ENCODE assay signal across 9 cellular contexts in the genomic region with DNA sequence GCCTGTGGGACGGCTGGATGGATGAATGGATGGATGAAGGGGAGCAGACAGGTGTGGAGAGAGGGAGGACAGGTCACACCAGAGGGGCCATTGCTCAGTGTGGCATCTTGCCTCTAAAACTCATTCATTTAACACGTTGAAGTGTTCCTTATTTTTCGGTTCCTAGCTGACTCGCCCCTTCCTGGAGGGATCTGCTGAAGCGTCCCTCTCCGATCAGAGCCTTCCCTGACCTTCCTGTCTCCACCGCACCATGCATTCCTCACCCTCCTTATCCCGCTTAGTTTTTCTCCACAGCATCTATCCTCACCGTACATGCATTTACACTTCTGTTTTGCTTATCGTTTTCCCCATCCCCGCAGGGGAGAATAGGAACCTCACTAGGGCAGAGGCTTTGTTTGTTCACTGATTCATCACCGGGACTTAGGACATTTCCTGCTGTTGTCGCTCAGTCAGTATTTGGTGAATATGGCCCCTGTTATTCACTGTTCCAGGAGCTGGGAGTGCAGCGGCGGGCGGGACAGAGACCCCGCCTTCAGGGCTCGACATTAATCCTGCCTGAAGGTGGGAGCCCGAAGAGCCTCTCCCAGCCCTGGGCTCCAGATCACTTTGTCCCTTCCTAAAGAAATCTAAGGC. TPM values are rescaled to one million over a fixed set of nuclear protein-coding genes. Genes with fewer than 3 reads are reported as not detected.
DNase-seq lines count a peak whose midpoint lies in the region; ATAC-seq lines count a peak whose summit lies in the region.
"Had no signal": no experiment of that assay in that cellular context is flagged by ENCODE, and none has a peak within 500 bp of the region (broad histone marks: within the 10 kb centered on the region; RNA-seq: fewer than 3 reads in every experiment).

No MANE protein-coding gene starts in this region.

- no peaks in the 10 kb centered on the region for H3K9me3 ChIP-seq in CD4-positive, alpha-beta memory T cell (ENCODE audit: control insufficient read depth in 1 of 2, low read length in 2 of 2)
- H3K9me3 ChIP-seq in iPS-15b (ENCODE audit: control insufficient read depth, insufficient read depth, low read length), result no peaks in the 10 kb centered on the region

- H3K27me3 Mint-ChIP-seq in CD4-positive, alpha-beta memory T cell, result peaks cover 2 to 5% of the 10 kb centered on the region in 2 donors
- no peaks in the 10 kb centered on the region for H3K27me3 Mint-ChIP-seq in stimulated activated memory B cell treated with anti-CD40 and anti-IgM and Interleukin-4, amounts not matched to agents 10 μg/mL and 1 μg/mL and 100 μg/mL, for 72 hours

- H3K4me1 ChIP-seq in CD4-positive, alpha-beta memory T cell (ENCODE audit: insufficient read depth, low read length), result peaks cover 7% of the 10 kb centered on the region
- no peaks in the 10 kb centered on the region for H3K4me1 ChIP-seq in iPS-15b (ENCODE audit: control insufficient read depth, insufficient read depth, low read length)

- H3K36me3 Mint-ChIP-seq in CD4-positive, alpha-beta memory T cell, result no peaks in the 10 kb centered on the region
- H3K36me3 Mint-ChIP-seq in activated naive CD4-positive, alpha-beta T cell treated with anti-CD3 and anti-CD28 coated beads, Interleukin-2, amount 50 U/mL, for 72 hours, result no peaks in the 10 kb centered on the region
- no peaks in the 10 kb centered on the region for H3K36me3 Mint-ChIP-seq in stimulated activated memory B cell treated with anti-CD40 and anti-IgM and Interleukin-4, amounts not matched to agents 10 μg/mL and 1 μg/mL and 100 μg/mL, for 72 hours

- H3K36me3 ChIP-seq in CD4-positive, alpha-beta memory T cell (ENCODE audit: insufficient read depth, low read length), result no peaks in the 10 kb centered on the region
- no peaks in the 10 kb centered on the region for H3K36me3 ChIP-seq in iPS-15b (ENCODE audit: control insufficient read depth, insufficient read depth, low read length)

- H3K4me3 ChIP-seq in CD4-positive, alpha-beta memory T cell (ENCODE audit: low read length in 2 of 2), result peak overlapping the region in 1 of 2 donors; percentile 73
- peak overlapping the region; percentile 74 for H3K4me3 ChIP-seq in Jurkat, Clone E6-1 (ENCODE audit: low read length)
- peak overlapping the region; percentile 89 for H3K4me3 ChIP-seq in iPS-15b (ENCODE audit: low read depth, low read length)

- peak overlapping the region in 3 of 7 donors; percentile 14 to 74 (median 38) for H3K27ac Mint-ChIP-seq in CD4-positive, alpha-beta memory T cell
- H3K27ac Mint-ChIP-seq in activated naive CD4-positive, alpha-beta T cell treated with anti-CD3 and anti-CD28 coated beads, Interleukin-2, amount 50 U/mL, for 72 hours, result no peak overlapping the region
- peak overlapping the region; percentile 83 for H3K27ac Mint-ChIP-seq in stimulated activated memory B cell treated with anti-CD40 and anti-IgM and Interleukin-4, amounts not matched to agents 10 μg/mL and 1 μg/mL and 100 μg/mL, for 72 hours

- no peak overlapping the region for H3K27ac ChIP-seq in CD4-positive, alpha-beta memory T cell (ENCODE audit: low read depth, low read length)

- peak; percentile 16 for ATAC-seq in GM21447 (IDR thresholded peaks at IDR 0.05; ENCODE audit: unreplicated experiment)
- ATAC-seq in activated naive CD4-positive, alpha-beta T cell treated with anti-CD3 and anti-CD28 coated beads, Interleukin-2, amount 50 U/mL, for 72 hours, result peak; percentile 21 to 24
- peak; percentile 10 for ATAC-seq in stimulated activated memory B cell treated with anti-CD40 and anti-IgM and Interleukin-4, amounts not matched to agents 10 μg/mL and 1 μg/mL and 100 μg/mL, for 72 hours

- CTCF ChIA-PET in CD4-positive, alpha-beta memory T cell (lab: Charles Lee; ENCODE audit: partially characterized antibody), result interaction anchor here (0.5 to 18.8 kb wide), 66 partner anchors 10 to 846 kb away, joined by 3 to 739 read pairs (median 5); a partner anchor contains a TSS

- peak overlapping the region; percentile 61 to 89 (median 86) for H3K4me3 Mint-ChIP-seq in CD4-positive, alpha-beta memory T cell
- peak overlapping the region; percentile 91 for H3K4me3 Mint-ChIP-seq in stimulated activated memory B cell treated with anti-CD40 and anti-IgM and Interleukin-4, amounts not matched to agents 10 μg/mL and 1 μg/mL and 100 μg/mL, for 72 hours

- H3K27me3 ChIP-seq in CD4-positive, alpha-beta memory T cell (ENCODE audit: insufficient read depth, low read length), result no peaks in the 10 kb centered on the region
- peaks cover 9% of the 10 kb centered on the region for H3K27me3 ChIP-seq in iPS-15b (ENCODE audit: control insufficient read depth, insufficient read depth, low read length)

- H3K4me1 Mint-ChIP-seq in CD4-positive, alpha-beta memory T cell, result peaks cover 3 to 6% (median 4%) of the 10 kb centered on the region in 4 donors
- H3K4me1 Mint-ChIP-seq in stimulated activated memory B cell treated with anti-CD40 and anti-IgM and Interleukin-4, amounts not matched to agents 10 μg/mL and 1 μg/mL and 100 μg/mL, for 72 hours, result peaks cover 13% of the 10 kb centered on the region

- intact Hi-C loops in CD4-positive, alpha-beta memory T cell (cut with micrococcal nuclease), result loop anchor here (1.0 to 5.0 kb wide), 5 partner anchors 81 to 588 kb away; a partner anchor contains a TSS

- POLR2A ChIA-PET in CD4-positive, alpha-beta memory T cell (lab: Charles Lee; ENCODE audit: partially characterized antibody), result interaction anchor here (0.5 to 2.4 kb wide), 10 partner anchors 21 to 335 kb away, joined by 3 to 38 read pairs (median 4); a partner anchor contains a TSS

- DNase-seq in CD4-positive, alpha-beta memory T cell, result no peak
- peak; percentile 22 for DNase-seq in Jurkat, Clone E6-1 (ENCODE audit: low read depth, low spot score)
- no peak for DNase-seq in activated naive CD4-positive, alpha-beta T cell treated with anti-CD3 and anti-CD28 coated beads, Interleukin-2, amount 50 U/mL, for 72 hours (ENCODE audit: low spot score in 2 of 2)
- DNase-seq in midbrain (lab: John Stamatoyannopoulos, UW), result no peak
- no peak for DNase-seq in SK-N-DZ (ENCODE audit: low spot score)

- no peak overlapping the region for H3K9ac ChIP-seq in iPS-15b (ENCODE audit: low read depth, low read length)

- no peaks in the 10 kb centered on the region for H3K9me3 Mint-ChIP-seq in CD4-positive, alpha-beta memory T cell
- H3K9me3 Mint-ChIP-seq in activated naive CD4-positive, alpha-beta T cell treated with anti-CD3 and anti-CD28 coated beads, Interleukin-2, amount 50 U/mL, for 72 hours, result no peaks in the 10 kb centered on the region
- no peaks in the 10 kb centered on the region for H3K9me3 Mint-ChIP-seq in stimulated activated memory B cell treated with anti-CD40 and anti-IgM and Interleukin-4, amounts not matched to agents 10 μg/mL and 1 μg/mL and 100 μg/mL, for 72 hours

RNA-seq across cellular contexts. Expression of a gene that starts 32.0 kb away (rescaled TPM):
- not detected for total RNA-seq in CD4-positive, alpha-beta memory T cell
- not detected for polyA plus RNA-seq in CD4-positive, alpha-beta memory T cell
- polyA plus RNA-seq in Jurkat, Clone E6-1 (2012; ENCODE audit: insufficient read depth, insufficient read length), result not detected
- total RNA-seq in activated naive CD4-positive, alpha-beta T cell treated with anti-CD3 and anti-CD28 coated beads, Interleukin-2, amount 50 U/mL, for 72 hours, result not detected
- not detected in 2 replicates for polyA plus RNA-seq in SK-N-DZ (2014; cell fraction: cytosol; rRNA removed)
- polyA plus RNA-seq in SK-N-DZ (2014; cell fraction: nucleus; rRNA removed), result not detected in 2 replicates
- total RNA-seq: T-helper 1 cell treated with Interleukin-12 subunit alpha and Interleukin-12 subunit beta and Interleukin-4 antibody, amounts not matched to agents 30 ng/mL and 1 ng/mL, for 36 hours had no signal

RNA-seq across cellular contexts. Expression of a gene that starts 32.0 kb away (rescaled TPM):
- total RNA-seq in CD4-positive, alpha-beta memory T cell, result not detected
- under 1 TPM in 1 of 2 donors, not detected in 1; 0.04 TPM for polyA plus RNA-seq in CD4-positive, alpha-beta memory T cell
- not detected for polyA plus RNA-seq in Jurkat, Clone E6-1 (2012; ENCODE audit: insufficient read depth, insufficient read length)
- total RNA-seq in activated naive CD4-positive, alpha-beta T cell treated with anti-CD3 and anti-CD28 coated beads, Interleukin-2, amount 50 U/mL, for 72 hours, result not detected
- not detected in 2 replicates for polyA plus RNA-seq in SK-N-DZ (2014; cell fraction: cytosol; rRNA removed)
- polyA plus RNA-seq in SK-N-DZ (2014; cell fraction: nucleus; rRNA removed), result not detected in 2 replicates
- total RNA-seq: T-helper 1 cell treated with Interleukin-12 subunit alpha and Interleukin-12 subunit beta and Interleukin-4 antibody, amounts not matched to agents 30 ng/mL and 1 ng/mL, for 36 hours had no signal
